1 cellular context compared by ENCODE assay signal in genomic region chr15:77569647-77570186, GRCh38.
A peak's percentile ranks its signal among the peaks of the same experiment; 100 is the strongest.
TF ChIP-seq lines count a peak whose summit lies in the region.

No MANE protein-coding gene starts in this region.

TF ChIP-seq in HepG2, 621 proteins besides CTCF, POLR2A, EP300 and RAD21 (continued from another document):
- TF ChIP-seq ZBTB25 (CRISPR knock-in tag; IDR thresholded peaks at IDR 0.05) = no peak
- TF ChIP-seq RBFOX2 (IDR thresholded peaks at IDR 0.05; ENCODE audit: low read depth, low read length) = no peak
- 0 out of 2 replicates have a peak, but pooled peaks have one; percentile 8 for TF ChIP-seq NR2F2 (IDR thresholded peaks at IDR 0.05; ENCODE audit: borderline replicate concordance, low read depth)
- peak; percentile 25; the same call in 1 of the 2 replicates for TF ChIP-seq ZNF350 (CRISPR knock-in tag; IDR thresholded peaks at IDR 0.05; ENCODE audit: borderline replicate concordance, low read depth)
- TF ChIP-seq U2AF2 (IDR thresholded peaks at IDR 0.05; ENCODE audit: low read depth, low read length) = no peak
- TF ChIP-seq ZFX (CRISPR knock-in tag; IDR thresholded peaks at IDR 0.05; ENCODE audit: low read depth) = peak; percentile 23; the same call in 1 of the 2 replicates
- TF ChIP-seq ZNF225 (CRISPR knock-in tag; IDR thresholded peaks at IDR 0.05) = 0 out of 2 replicates have a peak, but pooled peaks have one; percentile 40
- 0 out of 2 replicates have a peak, but pooled peaks have one; percentile 61 for TF ChIP-seq ZNF550 (CRISPR knock-in tag; IDR thresholded peaks at IDR 0.05; ENCODE audit: borderline replicate concordance)
- TF ChIP-seq GABPB1 (CRISPR knock-in tag; IDR thresholded peaks at IDR 0.05) = peak; percentile 6; the same call in 1 of the 2 replicates
- TF ChIP-seq SOX6 (IDR thresholded peaks at IDR 0.05) = no peak
- TF ChIP-seq SOX6 (CRISPR knock-in tag; IDR thresholded peaks at IDR 0.05) = 0 out of 2 replicates have a peak, but pooled peaks have one; percentile 40
- TF ChIP-seq NR2F6 (IDR thresholded peaks at IDR 0.05) = 0 out of 2 replicates have a peak, but pooled peaks have one; percentile 32
- TF ChIP-seq NR2F6 (CRISPR knock-in tag; IDR thresholded peaks at IDR 0.05) = peak; percentile 32; the same call in 1 of the 2 replicates
- no peak for TF ChIP-seq SNAPC5 (CRISPR knock-in tag; IDR thresholded peaks at IDR 0.05; ENCODE audit: borderline replicate concordance)
- TF ChIP-seq SMARCC2 (IDR thresholded peaks at IDR 0.05) = no peak
- peak; percentile 68 for TF ChIP-seq RARA (CRISPR knock-in tag; IDR thresholded peaks at IDR 0.05)
- TF ChIP-seq ZBTB37 (CRISPR knock-in tag; IDR thresholded peaks at IDR 0.05) = 0 out of 2 replicates have a peak, but pooled peaks have one; percentile 14
- 0 out of 2 replicates have a peak, but pooled peaks have one; percentile 40 for TF ChIP-seq ZNF879 (CRISPR knock-in tag; IDR thresholded peaks at IDR 0.05)
- TF ChIP-seq THAP9 (CRISPR knock-in tag; IDR thresholded peaks at IDR 0.05; ENCODE audit: borderline replicate concordance) = peak; percentile 52; the same call in 1 of the 2 replicates
- no peak for TF ChIP-seq PHF20 (CRISPR knock-in tag; IDR thresholded peaks at IDR 0.05)
